Comparison of ENCODE assay signal across 8 cellular contexts in genomic region chr21:45477176-45478114, GRCh38.
DNase-seq lines count a peak whose midpoint lies in the region; ATAC-seq and TF ChIP-seq lines count a peak whose summit lies in the region.

No MANE protein-coding gene starts in this region.

- no peak for DNase-seq in activated naive CD4-positive, alpha-beta T cell treated with anti-CD3 and anti-CD28 coated beads, Interleukin-2, amount 10 ng/mL, durations not matched to agents 7 days and 5 days
- no peak for DNase-seq in activated naive CD4-positive, alpha-beta T cell treated with Interleukin-2 at 50 U/mL for 16 hours
- DNase-seq in caudate nucleus (lab: John Stamatoyannopoulos, UW) (no peak), mesendoderm (no peak), upper lobe of left lung (peak in 1 of 2 donors; percentile 81), HCEC 1CT (no peak)

- H3K4me3 ChIP-seq in mesendoderm (ENCODE audit: low read length): no peak overlapping the region
- peak overlapping the region in 1 of 4 donors; percentile 23 for H3K4me3 ChIP-seq in upper lobe of left lung

- no peak for TF ChIP-seq POLR2A in upper lobe of left lung (IDR thresholded peaks at IDR 0.05)

- H2BK15ac ChIP-seq in mesendoderm (replicated peaks; ENCODE audit: low read depth): no peak overlapping the region

- ATAC-seq in upper lobe of left lung (ENCODE audit: low FRiP score in 2 of 2): no peak
- ATAC-seq in activated CD4-positive, CD25-positive, alpha-beta regulatory T cell treated with anti-CD3 and anti-CD28 coated beads, Interleukin-2, amount 50 U/mL, for 24 hours: no peak
- no peak for ATAC-seq in GM19023 (IDR thresholded peaks at IDR 0.05; ENCODE audit: unreplicated experiment)

- WGBS in mesendoderm (ENCODE audit: extremely low coverage, insufficient coverage, low lambda C conversion rate): no CpG with 5 or more reads among the region's 44 CpGs
- 76 to 77% methylated on average over 12 to 42 of the region's 44 CpGs for WGBS in upper lobe of left lung, 2 donors

- no peak overlapping the region for H3K4me2 ChIP-seq in mesendoderm (ENCODE audit: low read length)

- H3K79me1 ChIP-seq in mesendoderm (ENCODE audit: low read length): peaks cover 7% of the 10 kb centered on the region

- no peak overlapping the region for H2AK5ac ChIP-seq in mesendoderm (ENCODE audit: low read length)

- H3K9me3 ChIP-seq in upper lobe of left lung: no peaks in the 10 kb centered on the region

- peaks cover 34% of the 10 kb centered on the region for H3K4me1 Mint-ChIP-seq in activated naive CD4-positive, alpha-beta T cell treated with anti-CD3 and anti-CD28 coated beads, Interleukin-2, amount 10 ng/mL, durations not matched to agents 7 days and 5 days

- no peak for TF ChIP-seq CTCF in upper lobe of left lung (IDR thresholded peaks at IDR 0.05)

- H3K4me1 ChIP-seq in mesendoderm (ENCODE audit: control insufficient read depth, low read depth, low read length) (no peaks in the 10 kb centered on the region), upper lobe of left lung (peaks cover 7 to 21% (median 17%) of the 10 kb centered on the region in 4 donors)

- no peak overlapping the region for H3K18ac ChIP-seq in mesendoderm (ENCODE audit: low read length)

- no peaks in the 10 kb centered on the region for H3K79me2 ChIP-seq in mesendoderm (ENCODE audit: control insufficient read depth, insufficient read depth, low read length)

- no peak for TF ChIP-seq EP300 in upper lobe of left lung (IDR thresholded peaks at IDR 0.05)

- no peak overlapping the region for H4K5ac ChIP-seq in mesendoderm (ENCODE audit: low read length)

- H3K36me3 ChIP-seq in mesendoderm (ENCODE audit: control insufficient read depth, insufficient read depth, low read length) (peaks cover 6% of the 10 kb centered on the region), upper lobe of left lung (peaks cover 0 to 26% (median 8%) of the 10 kb centered on the region in 4 donors)

- H3K4me3 Mint-ChIP-seq in activated naive CD4-positive, alpha-beta T cell treated with anti-CD3 and anti-CD28 coated beads, Interleukin-2, amount 10 ng/mL, durations not matched to agents 7 days and 5 days: peak overlapping the region; percentile 59

- H3K9ac ChIP-seq in mesendoderm (ENCODE audit: low read length): peak overlapping the region; percentile 32

- peak overlapping the region; percentile 37 for H3K56ac ChIP-seq in mesendoderm (ENCODE audit: low read length)

- H3K27ac ChIP-seq in caudate nucleus (ENCODE audit: low read depth, low read length) (peak overlapping the region; percentile 36), mesendoderm (ENCODE audit: low read depth, low read length) (peak overlapping the region; percentile 18), upper lobe of left lung (peak overlapping the region; percentile 57 to 78 (median 68))

- no peak overlapping the region for H2BK120ac ChIP-seq in mesendoderm (ENCODE audit: low read depth, low read length)

- no peaks in the 10 kb centered on the region for H3K27me3 ChIP-seq in mesendoderm (ENCODE audit: insufficient read depth, low read length, poor library complexity)
- no peaks in the 10 kb centered on the region for H3K27me3 ChIP-seq in upper lobe of left lung

- H4K8ac ChIP-seq in mesendoderm (ENCODE audit: low read depth, low read length): no peak overlapping the region

- H3K27me3 Mint-ChIP-seq in activated naive CD4-positive, alpha-beta T cell treated with anti-CD3 and anti-CD28 coated beads, Interleukin-2, amount 10 ng/mL, durations not matched to agents 7 days and 5 days: no peaks in the 10 kb centered on the region

- peaks cover 5% of the 10 kb centered on the region for H3K9me3 Mint-ChIP-seq in activated naive CD4-positive, alpha-beta T cell treated with anti-CD3 and anti-CD28 coated beads, Interleukin-2, amount 10 ng/mL, durations not matched to agents 7 days and 5 days

- no peaks in the 10 kb centered on the region for H3K36me3 Mint-ChIP-seq in activated naive CD4-positive, alpha-beta T cell treated with anti-CD3 and anti-CD28 coated beads, Interleukin-2, amount 10 ng/mL, durations not matched to agents 7 days and 5 days

- H3K4ac ChIP-seq in mesendoderm (ENCODE audit: low read depth, low read length): no peak overlapping the region

- H2BK5ac ChIP-seq in mesendoderm (ENCODE audit: low read length): no peak overlapping the region

- CTCF ChIA-PET in activated naive CD4-positive, alpha-beta T cell treated with anti-CD3 and anti-CD28 coated beads, Interleukin-2, amount 10 ng/mL, durations not matched to agents 7 days and 5 days (lab: Charles Lee): interaction anchor here (1.0 to 2.2 kb wide), 3 partner anchors 79 to 119 kb away, joined by 3 to 10 read pairs (median 4); no protein-coding TSS in a partner anchor

- H3K23ac ChIP-seq in mesendoderm (ENCODE audit: low read length): no peak overlapping the region

- H3K27ac Mint-ChIP-seq in activated naive CD4-positive, alpha-beta T cell treated with anti-CD3 and anti-CD28 coated beads, Interleukin-2, amount 10 ng/mL, durations not matched to agents 7 days and 5 days: peak overlapping the region; percentile 88

Comparison
In these comparisons a context has a peak if more than half of its experiments do, and no peak if none do; other contexts are left out.
1. H3K27ac ChIP-seq: peak in every context shown above with its lines; median percentile 68 in upper lobe of left lung; 36 in caudate nucleus; 18 in mesendoderm.